Comparison of ENCODE assay signal across 15 cellular contexts in the genomic region with DNA sequence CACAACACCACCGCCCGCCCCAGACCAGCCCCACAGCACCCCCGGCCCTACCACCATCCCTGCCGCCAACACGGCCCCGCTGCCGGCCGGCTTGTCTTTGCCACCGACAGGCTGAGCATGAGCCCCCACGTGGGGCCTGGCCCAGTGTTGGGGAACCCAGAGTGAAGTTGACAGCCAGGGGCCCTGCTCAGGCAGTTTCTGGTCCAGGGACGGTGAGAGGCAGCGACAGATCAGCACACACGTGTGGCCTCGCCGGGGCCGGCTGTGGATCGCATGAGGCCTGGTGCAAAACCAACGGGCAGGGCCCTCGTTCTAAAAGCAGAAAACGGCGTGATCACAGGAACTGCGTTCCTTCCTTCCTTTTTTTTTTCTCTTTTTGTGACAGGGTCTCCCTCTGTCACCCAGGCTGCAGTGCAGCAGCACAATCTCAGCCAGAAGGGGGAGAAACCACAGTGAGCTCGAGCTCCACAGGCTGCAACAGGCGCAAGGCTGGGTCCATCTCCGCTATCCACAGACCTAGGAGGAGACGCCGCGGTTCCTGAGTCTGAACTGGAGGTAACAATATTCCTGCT. TPM values are rescaled to one million over a fixed set of nuclear protein-coding genes. Genes with fewer than 3 reads are reported as not detected.
DNase-seq lines count a peak whose midpoint lies in the region; ATAC-seq and TF ChIP-seq lines count a peak whose summit lies in the region.
"Had no signal": no experiment of that assay in that cellular context is flagged by ENCODE, and none has a peak within 500 bp of the region (broad histone marks: within the 10 kb centered on the region; RNA-seq: fewer than 3 reads in every experiment).

No MANE protein-coding gene starts in this region.

- H3K9me3 Mint-ChIP-seq in CD8-positive, alpha-beta T cell: no peaks in the 10 kb centered on the region
- H3K9me3 Mint-ChIP-seq in Caco-2 (ENCODE audit: unreplicated experiment): no peaks in the 10 kb centered on the region

- intact Hi-C loops in CD8-positive, alpha-beta T cell (cut with DNase I, micrococcal nuclease): no loop called here
- intact Hi-C loops in Caco-2 (cut with micrococcal nuclease; ENCODE audit: unreplicated experiment): no loop called here

- peaks cover 3% of the 10 kb centered on the region for H3K27me3 Mint-ChIP-seq in CD8-positive, alpha-beta T cell (ENCODE audit: low read depth)
- H3K27me3 Mint-ChIP-seq in Caco-2 (ENCODE audit: insufficient read depth, unreplicated experiment): peaks cover 3% of the 10 kb centered on the region

- no peak for TF ChIP-seq CTCF in CD8-positive, alpha-beta T cell (IDR thresholded peaks at IDR 0.05)
- TF ChIP-seq CTCF in Caco-2 (IDR thresholded peaks at IDR 0.05; ENCODE audit: insufficient read depth in 1 of 2, low read depth in 1 of 2, low read length in 1 of 2, severe bottlenecking in 1 of 2, unreplicated experiment in 1 of 2): no peak
- TF ChIP-seq CTCF in GM20000 (IDR thresholded peaks at IDR 0.05; ENCODE audit: extremely low read depth, missing control alignments): no peak

- POLR2A ChIA-PET in CD8-positive, alpha-beta T cell (lab: Charles Lee): interaction anchor here (1.3 to 1.8 kb wide), 2 partner anchors 36 to 49 kb away, joined by 3 to 11 read pairs; no protein-coding TSS in a partner anchor
- POLR2A ChIA-PET in Caco-2 (lab: Charles Lee): no interaction called here

- peak; percentile 59 for ATAC-seq in CD8-positive, alpha-beta T cell
- ATAC-seq in esophagus mucosa (peak; percentile 5), HG03196 (IDR thresholded peaks at IDR 0.05; ENCODE audit: unreplicated experiment) (no peak)
- ATAC-seq: upper lobe of right lung had no signal

- H3K4me3 ChIP-seq in CD8-positive, alpha-beta T cell (ENCODE audit: low read depth, low read length): no peak overlapping the region
- no peak overlapping the region for H3K4me3 ChIP-seq in NT2/D1 (ENCODE audit: insufficient read length, low read depth)
- no peak overlapping the region for H3K4me3 ChIP-seq in Caco-2 (ENCODE audit: low read depth, low read length)
- H3K4me3 ChIP-seq: upper lobe of right lung had no signal

- BruUV-seq in Caco-2 (replicated peaks; lab: Mats Ljungman, UMichigan): no TSS peak

- CTCF ChIA-PET in CD8-positive, alpha-beta T cell (lab: Charles Lee): interaction anchor here (1.6 kb wide), 1 partner anchor 85 kb away, joined by 6 read pairs; no protein-coding TSS in a partner anchor
- CTCF ChIA-PET in Caco-2 (lab: Charles Lee): interaction anchor here (0.7 kb wide), 1 partner anchor 84 kb away, joined by 3 read pairs; no protein-coding TSS in a partner anchor

- peaks cover 69% of the 10 kb centered on the region for H3K4me1 ChIP-seq in CD8-positive, alpha-beta T cell (ENCODE audit: insufficient read depth, low read length)
- H3K4me1 ChIP-seq in NT2/D1 (ENCODE audit: insufficient read depth, insufficient read length) (peaks cover 17% of the 10 kb centered on the region), Caco-2 (peaks cover 7% of the 10 kb centered on the region; the same call in 1 of the 2 replicates)

- no peaks in the 10 kb centered on the region for H3K36me3 ChIP-seq in CD8-positive, alpha-beta T cell (ENCODE audit: insufficient read depth, low read length)
- H3K36me3 ChIP-seq in NT2/D1 (ENCODE audit: insufficient read depth, insufficient read length, low read length) (no peaks in the 10 kb centered on the region), Caco-2 (ENCODE audit: control insufficient read depth, insufficient read depth, low read length) (no peaks in the 10 kb centered on the region)
- H3K36me3 ChIP-seq: upper lobe of right lung had no signal

- H3K27ac Mint-ChIP-seq in CD8-positive, alpha-beta T cell: peak overlapping the region; percentile 74
- H3K27ac Mint-ChIP-seq in Caco-2 (ENCODE audit: unreplicated experiment): no peak overlapping the region

- no peaks in the 10 kb centered on the region for H3K9me3 ChIP-seq in CD8-positive, alpha-beta T cell (ENCODE audit: low read length)
- H3K9me3 ChIP-seq in NT2/D1 (ENCODE audit: insufficient read depth, low read length) (peaks cover 9% of the 10 kb centered on the region), Caco-2 (no peaks in the 10 kb centered on the region)
- H3K9me3 ChIP-seq: upper lobe of right lung had no signal

- no peaks in the 10 kb centered on the region for H3K27me3 ChIP-seq in CD8-positive, alpha-beta T cell (ENCODE audit: insufficient read depth, low read length)
- peaks cover 92% of the 10 kb centered on the region for H3K27me3 ChIP-seq in NT2/D1 (ENCODE audit: insufficient read depth, insufficient read length)
- H3K27me3 ChIP-seq in Caco-2 (replicated peaks; ENCODE audit: control insufficient read depth, insufficient read depth, low read length): no peaks in the 10 kb centered on the region
- H3K27me3 ChIP-seq: upper lobe of right lung had no signal

- peak; percentile 45 to 60 for DNase-seq in AML-193 (lab: John Stamatoyannopoulos, UW)
- peak in 2 of 7 experiments; percentile 33 to 62 for DNase-seq in CD8-positive, alpha-beta T cell
- DNase-seq in NT2/D1 (ENCODE audit: low read depth, low spot score): no peak
- no peak for DNase-seq in NCI-H1694 (lab: John Stamatoyannopoulos, UW)
- no peak for DNase-seq in Caco-2
- no peak for DNase-seq in GM20000 (ENCODE audit: low spot score)
- DNase-seq: activated CD8-positive, alpha-beta memory T cell treated with anti-CD3 and anti-CD28 coated beads, Interleukin-2, amount 50 U/mL, for 48 hours; IMR-90; NCI-H187 treated with DMSO at 0.1 percent for 48 hours; Right ventricle myocardium superior; stimulated activated CD4-positive, alpha-beta T cell treated with anti-CD3 and anti-CD28 coated beads, Interleukin-1b, Interleukin-23, amount 100 ng/mL, for 48 hours; stimulated activated CD8-positive, alpha-beta memory T cell treated with anti-CD3 and anti-CD28 coated beads, Interleukin-4, amount 100 ng/mL, for 48 hours; upper lobe of right lung had no signal

- H3K9ac ChIP-seq in NT2/D1 (ENCODE audit: insufficient read length, low read depth): peak overlapping the region; percentile 33

- H3K27ac ChIP-seq in CD8-positive, alpha-beta T cell (ENCODE audit: low read depth, low read length): no peak overlapping the region
- H3K27ac ChIP-seq: upper lobe of right lung had no signal

- H3K4me1 Mint-ChIP-seq in CD8-positive, alpha-beta T cell (ENCODE audit: low read depth): peaks cover 52% of the 10 kb centered on the region
- H3K4me1 Mint-ChIP-seq in Caco-2 (ENCODE audit: low read depth, unreplicated experiment): peaks cover 13% of the 10 kb centered on the region

- H3K36me3 Mint-ChIP-seq in CD8-positive, alpha-beta T cell: no peaks in the 10 kb centered on the region
- H3K36me3 Mint-ChIP-seq in Caco-2 (ENCODE audit: insufficient read depth, unreplicated experiment): no peaks in the 10 kb centered on the region

- H3K4me3 Mint-ChIP-seq in CD8-positive, alpha-beta T cell: peak overlapping the region; percentile 53
- no peak overlapping the region for H3K4me3 Mint-ChIP-seq in Caco-2 (ENCODE audit: unreplicated experiment)

RNA-seq across cellular contexts. Expression of a gene that starts 50.5 kb away (rescaled TPM):
- total RNA-seq in CD8-positive, alpha-beta T cell: 10 to 100 TPM; 78.5 to 82.0 TPM
- total RNA-seq in esophagus mucosa: 26.1 TPM
- 90.3 and 96.1 TPM in 2 replicates for total RNA-seq in Caco-2 (2022)

Comparison
In these comparisons a context has a peak if more than half of its experiments do, and no peak if none do; other contexts are left out.
1. DNase-seq: peak in AML-193 (2 of 2); none in NT2/D1 (single experiment), NCI-H1694 (single experiment), Caco-2 (0 of 2) and GM20000 (single experiment).